15 cellular contexts compared by ENCODE assay signal in genomic region chr16:51155901-51156810, GRCh38. TPM values are rescaled to one million over a fixed set of nuclear protein-coding genes. Genes with fewer than 3 reads are reported as not detected.
DNase-seq lines count a peak whose midpoint lies in the region; TF ChIP-seq lines count a peak whose summit lies in the region.
"Had no signal": no experiment of that assay in that cellular context is flagged by ENCODE, and none has a peak within 500 bp of the region (broad histone marks: within the 10 kb centered on the region; RNA-seq: fewer than 3 reads in every experiment).

No MANE protein-coding gene starts in this region.

- DNase-seq in AG20443 (ENCODE audit: low spot score) (peak; percentile 35), NCI-H748 treated with DMSO at 0.1 percent for 48 hours (lab: John Stamatoyannopoulos, UW) (peak; percentile 13), fibroblast of pulmonary artery (ENCODE audit: low read depth) (peak; percentile 25), DMS79 treated with DMSO at 0.1 percent for 48 hours (lab: John Stamatoyannopoulos, UW) (no peak), H4 (ENCODE audit: low spot score) (no peak), NCI-H524 (lab: John Stamatoyannopoulos, UW) (no peak)
- DNase-seq in activated CD8-positive, alpha-beta memory T cell treated with anti-CD3 and anti-CD28 coated beads for 24 hours: no peak
- DNase-seq: activated T-cell treated with anti-CD3 and anti-CD28 coated beads, Interleukin-2, amount 50 U/mL, for 72 hours; DMS53; NCI-H774; stimulated activated CD4-positive, alpha-beta T cell treated with anti-CD3 and anti-CD28 coated beads, Interleukin-2, amount 100 ng/mL, for 24 hours; T-helper 17 cell; tibial artery had no signal

- H3K27me3 Mint-ChIP-seq in nephron (ENCODE audit: low read depth): peaks cover 87% of the 10 kb centered on the region

- TF ChIP-seq CTCF in fibroblast of pulmonary artery (IDR thresholded peaks at IDR 0.05; ENCODE audit: low read length, missing control alignments): no peak
- no peak for TF ChIP-seq CTCF in nephron (IDR thresholded peaks at IDR 0.05; ENCODE audit: unreplicated experiment in 3 of 3)

- H3K36me3 Mint-ChIP-seq in nephron (ENCODE audit: low read depth): no peaks in the 10 kb centered on the region

- H3K4me1 Mint-ChIP-seq in nephron: peaks cover 34% of the 10 kb centered on the region

- H3K4me3 ChIP-seq in fibroblast of pulmonary artery (replicated peaks; ENCODE audit: low read depth, low read length): no peak overlapping the region

- H3K4me3 Mint-ChIP-seq in nephron: peak overlapping the region; percentile 85 to 88 (median 87)
- H3K4me3 Mint-ChIP-seq: T-helper 17 cell had no signal

- peak overlapping the region; percentile 48 to 91 (median 72) for H3K27ac Mint-ChIP-seq in nephron
- H3K27ac Mint-ChIP-seq: activated T-cell treated with anti-CD3 and anti-CD28 coated beads, Interleukin-2, amount 50 U/mL, for 72 hours; T-helper 17 cell had no signal

- H3K9me3 Mint-ChIP-seq in nephron: no peaks in the 10 kb centered on the region
- H3K9me3 Mint-ChIP-seq: activated T-cell treated with anti-CD3 and anti-CD28 coated beads, Interleukin-2, amount 50 U/mL, for 72 hours had no signal

RNA-seq across cellular contexts. Expression of gene SALL1, which starts 5.1 kb away (rescaled TPM):
- total RNA-seq in H4 (2014; rRNA removed; shearing (Covaris generic)): 6.4 and 9.9 TPM in 2 replicates
- total RNA-seq: activated T-cell treated with anti-CD3 and anti-CD28 coated beads, Interleukin-2, amount 50 U/mL, for 72 hours; dermis microvascular lymphatic vessel endothelial cell; T-helper 17 cell had no signal

Comparison
In these comparisons a context has a peak if more than half of its experiments do, and no peak if none do; other contexts are left out.
1. DNase-seq: peak in AG20443 (single experiment), NCI-H748 treated with DMSO at 0.1 percent for 48 hours (single experiment) and fibroblast of pulmonary artery (single experiment); none in DMS79 treated with DMSO at 0.1 percent for 48 hours (single experiment), H4 (single experiment), NCI-H524 (0 of 2) and activated CD8-positive, alpha-beta memory T cell treated with anti-CD3 and anti-CD28 coated beads for 24 hours (single experiment).